ENCODE assay signal across 9 cellular contexts in the genomic region with DNA sequence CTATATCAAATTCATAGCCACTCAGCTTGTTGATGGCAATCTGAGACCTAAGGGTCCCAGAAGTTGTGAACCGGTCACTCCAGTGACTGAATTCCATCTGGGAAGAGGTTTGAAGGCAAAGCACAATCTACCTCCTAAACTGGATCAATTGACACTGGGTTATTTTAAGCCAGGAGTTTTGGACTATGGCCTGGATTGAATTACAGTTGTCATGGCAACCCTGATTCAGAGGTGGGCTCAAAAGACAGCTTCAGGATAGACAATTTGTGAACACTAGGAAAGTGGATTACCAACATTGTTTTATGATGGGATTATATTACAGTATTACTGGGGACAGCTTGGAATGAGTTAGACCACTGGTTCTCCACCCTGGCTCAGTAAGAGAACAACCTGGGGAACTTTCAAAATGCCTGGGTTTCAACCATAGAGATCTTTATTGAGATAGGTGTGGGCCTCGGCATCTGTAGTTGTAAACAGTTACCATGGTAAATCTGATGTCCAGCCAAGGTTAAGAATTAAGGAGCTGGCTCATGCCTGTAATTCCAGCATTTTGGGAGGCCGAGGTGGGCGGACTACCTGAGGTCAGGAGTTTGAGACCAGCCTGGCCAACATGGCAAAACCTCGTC. TPM values are rescaled to one million over a fixed set of nuclear protein-coding genes. Genes with fewer than 3 reads are reported as not detected.
DNase-seq lines count a peak whose midpoint lies in the region; ATAC-seq and TF ChIP-seq lines count a peak whose summit lies in the region.
"Had no signal": no experiment of that assay in that cellular context is flagged by ENCODE, and none has a peak within 500 bp of the region (broad histone marks: within the 10 kb centered on the region; RNA-seq: fewer than 3 reads in every experiment).

No MANE protein-coding gene starts in this region.

- H2BK120ac ChIP-seq in mesenchymal stem cell (ENCODE audit: low read depth, low read length): no peak overlapping the region

- no peak overlapping the region for H4K91ac ChIP-seq in mesenchymal stem cell (ENCODE audit: low read length)

- H3K4me1 ChIP-seq in right atrium auricular region (peaks cover 0 to 34% of the 10 kb centered on the region in 2 donors), mesenchymal stem cell (ENCODE audit: control insufficient read depth, insufficient read depth, low read depth, low read length) (peaks cover 3% of the 10 kb centered on the region), uterus (peaks cover 16% of the 10 kb centered on the region in 2 donors)
- H3K4me1 ChIP-seq in effector memory CD4-positive, alpha-beta T cell (ENCODE audit: control insufficient read depth, insufficient read depth, low read length, poor library complexity, severe bottlenecking): no peaks in the 10 kb centered on the region

- no peak for TF ChIP-seq POLR2A in uterus (IDR thresholded peaks at IDR 0.05)

- H2AK5ac ChIP-seq in mesenchymal stem cell (ENCODE audit: low read length, severe bottlenecking): no peak overlapping the region

- peak overlapping the region in 1 of 2 experiments; percentile 40 for H3K18ac ChIP-seq in mesenchymal stem cell (ENCODE audit: low read depth in 1 of 2, low read length in 2 of 2)

- no peak overlapping the region for H4K8ac ChIP-seq in mesenchymal stem cell (ENCODE audit: low read length)

- no peak overlapping the region for H3K23ac ChIP-seq in mesenchymal stem cell (ENCODE audit: low read length in 2 of 2)

- H3K4ac ChIP-seq in mesenchymal stem cell (ENCODE audit: low read depth in 1 of 2, low read length in 2 of 2): no peak overlapping the region

- no peak overlapping the region for H3K4me3 ChIP-seq in right atrium auricular region
- no peak overlapping the region for H3K4me3 ChIP-seq in mesenchymal stem cell (ENCODE audit: insufficient read depth in 1 of 2, low read depth in 1 of 2, low read length in 2 of 2)
- H3K4me3 ChIP-seq in uterus: no peak overlapping the region
- no peak overlapping the region for H3K4me3 ChIP-seq in effector memory CD4-positive, alpha-beta T cell (ENCODE audit: insufficient read depth, low read depth, low read length, poor library complexity, severe bottlenecking)
- H3K4me3 ChIP-seq: PC-9 had no signal

- no peaks in the 10 kb centered on the region for H3K27me3 ChIP-seq in right atrium auricular region
- no peaks in the 10 kb centered on the region for H3K27me3 ChIP-seq in mesenchymal stem cell (ENCODE audit: control insufficient read depth in 1 of 2, insufficient read depth in 1 of 2, low read length in 2 of 2)
- no peaks in the 10 kb centered on the region for H3K27me3 ChIP-seq in uterus
- no peaks in the 10 kb centered on the region for H3K27me3 ChIP-seq in effector memory CD4-positive, alpha-beta T cell (replicated peaks; ENCODE audit: control insufficient read depth, insufficient read depth, low read length, poor library complexity, severe bottlenecking)

- H2BK5ac ChIP-seq in mesenchymal stem cell (ENCODE audit: low read depth, low read length, poor library complexity, severe bottlenecking): no peak overlapping the region

- intact Hi-C loops in cardiac septum (cut with DNase I): no loop called here
- intact Hi-C loops in uterus (cut with DNase I; ENCODE audit: low total_unique reads): no loop called here

- no peak overlapping the region for H2AFZ ChIP-seq in mesenchymal stem cell (ENCODE audit: low read depth, low read length)
- H2AFZ ChIP-seq: PC-9 had no signal

- ATAC-seq in HG03196 (IDR thresholded peaks at IDR 0.05; ENCODE audit: unreplicated experiment) (no peak), HG02588 (IDR thresholded peaks at IDR 0.05; ENCODE audit: unreplicated experiment) (no peak)

- H3K27ac ChIP-seq in right atrium auricular region (peak overlapping the region; percentile 72 to 88), mesenchymal stem cell (ENCODE audit: low read length, poor library complexity, severe bottlenecking) (no peak overlapping the region), uterus (peak overlapping the region; percentile 74 to 79)
- H3K27ac ChIP-seq in effector memory CD4-positive, alpha-beta T cell (ENCODE audit: insufficient read depth, low read length, poor library complexity, severe bottlenecking): no peak overlapping the region
- H3K27ac ChIP-seq: PC-9 had no signal

- no peak overlapping the region for H2BK15ac ChIP-seq in mesenchymal stem cell (ENCODE audit: low read depth, poor library complexity, severe bottlenecking)

- H3K36me3 ChIP-seq in right atrium auricular region: no peaks in the 10 kb centered on the region
- no peaks in the 10 kb centered on the region for H3K36me3 ChIP-seq in mesenchymal stem cell (ENCODE audit: control insufficient read depth in 1 of 2, insufficient read depth in 2 of 2, low read depth in 1 of 2, low read length in 2 of 2)
- no peaks in the 10 kb centered on the region for H3K36me3 ChIP-seq in uterus
- peaks cover 3% of the 10 kb centered on the region for H3K36me3 ChIP-seq in effector memory CD4-positive, alpha-beta T cell (ENCODE audit: control insufficient read depth, insufficient read depth, low read length)

- TF ChIP-seq CTCF in right atrium auricular region (IDR thresholded peaks at IDR 0.05) (no peak), uterus (IDR thresholded peaks at IDR 0.05) (no peak)

- WGBS in mesenchymal stem cell: 97% methylated on average over 5 of the region's 5 CpGs

- H3K14ac ChIP-seq in mesenchymal stem cell (ENCODE audit: low read length in 2 of 2): no peak overlapping the region

- peak overlapping the region; percentile 91 for H3K9ac ChIP-seq in mesenchymal stem cell (ENCODE audit: low read length)

- H3K9me3 ChIP-seq in right atrium auricular region (no peaks in the 10 kb centered on the region), mesenchymal stem cell (ENCODE audit: control insufficient read depth, low read length) (no peaks in the 10 kb centered on the region), uterus (no peaks in the 10 kb centered on the region)
- no peaks in the 10 kb centered on the region for H3K9me3 ChIP-seq in effector memory CD4-positive, alpha-beta T cell (ENCODE audit: control insufficient read depth, low read length)

- no peaks in the 10 kb centered on the region for H3K79me1 ChIP-seq in mesenchymal stem cell (replicated peaks; ENCODE audit: low read length, poor library complexity, severe bottlenecking)

- H2BK12ac ChIP-seq in mesenchymal stem cell (ENCODE audit: low read length in 2 of 2): no peak overlapping the region

- no peak overlapping the region for H3K4me2 ChIP-seq in mesenchymal stem cell (ENCODE audit: low read length, poor library complexity, severe bottlenecking)
- H3K4me2 ChIP-seq: PC-9 had no signal

- no peak for DNase-seq in right atrium auricular region (ENCODE audit: low spot score)
- no peak for DNase-seq in cardiac septum (ENCODE audit: low spot score)
- DNase-seq in SHP77 treated with DMSO at 0.1 percent for 48 hours (lab: John Stamatoyannopoulos, UW): peak; percentile 33
- no peak for DNase-seq in mesenchymal stem cell
- DNase-seq in uterus: no peak
- no peak for DNase-seq in effector memory CD4-positive, alpha-beta T cell
- DNase-seq: PC-9 had no signal

RNA-seq across cellular contexts. Expression of a gene that starts 58.8 kb away (rescaled TPM):
- total RNA-seq in right atrium auricular region: 10 to 100 TPM; 57.2 to 72.7 TPM
- total RNA-seq in cardiac septum: 14.4 TPM
- 2.1 TPM for polyA plus RNA-seq in mesenchymal stem cell (2013, experiment 1 of 2)
- 2.3 TPM for polyA plus RNA-seq in mesenchymal stem cell (2013, experiment 2 of 2)
- 10 to 100 TPM in 3 of 4 donors, 1 to 10 TPM in 1; 3.6 to 30.3 (median 28.4) TPM for total RNA-seq in uterus

Comparison
In these comparisons a context has a peak if more than half of its experiments do, and no peak if none do; other contexts are left out.
1. H3K27ac ChIP-seq: peak in right atrium auricular region (2 of 2) and uterus (2 of 2); none in mesenchymal stem cell (single experiment) and effector memory CD4-positive, alpha-beta T cell (single experiment).